9 cellular contexts compared by ENCODE assay signal in the genomic region with DNA sequence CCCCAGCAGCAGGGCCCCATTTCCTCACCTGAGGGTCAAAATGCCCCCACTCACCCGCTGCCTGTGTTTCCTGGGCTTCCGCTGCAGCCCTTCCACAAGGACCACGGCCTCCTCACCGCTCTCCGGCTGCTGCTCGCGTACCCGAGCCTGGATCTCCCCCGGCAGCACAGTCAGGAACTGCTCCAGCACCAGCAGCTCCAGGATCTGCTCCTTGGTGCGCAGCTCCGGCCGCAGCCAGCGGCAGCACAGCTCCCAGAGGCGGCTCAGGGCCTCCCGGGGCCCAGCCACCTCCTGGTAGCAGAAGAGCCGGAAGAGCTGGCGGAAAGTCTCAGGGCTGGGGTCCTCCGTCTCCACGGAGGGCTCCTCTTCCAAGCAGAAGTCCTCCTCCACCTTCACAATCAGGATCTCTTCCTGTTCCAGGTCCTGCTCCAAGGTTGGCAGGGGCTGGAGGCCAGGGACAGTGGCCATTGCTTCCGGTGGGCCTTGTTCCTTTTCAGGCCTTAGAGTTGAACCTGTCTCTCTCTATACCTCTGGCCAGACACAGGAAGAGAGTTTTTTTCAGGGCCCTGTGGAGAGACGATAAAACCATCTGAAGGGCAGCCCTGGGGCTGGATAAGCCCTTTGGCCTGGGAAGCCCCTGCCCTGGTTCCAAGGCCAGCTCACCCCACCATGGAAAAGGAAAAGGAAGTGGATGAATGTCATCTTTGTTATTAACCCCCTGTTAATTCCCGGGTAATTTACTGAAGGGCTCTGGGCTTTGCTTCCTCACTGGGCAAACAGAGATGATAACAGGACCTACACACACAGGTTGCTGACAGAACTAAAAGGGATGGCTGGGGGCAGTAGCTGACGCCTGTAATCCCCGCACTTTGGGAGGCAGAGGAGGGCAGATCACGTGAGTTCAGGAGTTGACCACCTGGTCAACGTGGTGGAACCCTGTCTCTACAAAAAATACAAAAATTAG. TPM values are rescaled to one million over a fixed set of nuclear protein-coding genes. Genes with fewer than 3 reads are reported as not detected.
DNase-seq lines count a peak whose midpoint lies in the region; ATAC-seq and TF ChIP-seq lines count a peak whose summit lies in the region.
"Had no signal": no experiment of that assay in that cellular context is flagged by ENCODE, and none has a peak within 500 bp of the region (broad histone marks: within the 10 kb centered on the region; RNA-seq: fewer than 3 reads in every experiment).

No MANE protein-coding gene starts in this region.

- POLR2A ChIA-PET in T-cell (lab: Charles Lee), result no interaction called here

- H3K27me3 ChIP-seq in rectal smooth muscle tissue (ENCODE audit: control insufficient read depth, insufficient read depth, low read length), result no peaks in the 10 kb centered on the region

- H3K4me1 ChIP-seq in rectal smooth muscle tissue (ENCODE audit: control insufficient read depth, insufficient read depth, low read length), result peaks cover 14% of the 10 kb centered on the region

- CTCF ChIA-PET in T-cell (lab: Charles Lee), result no interaction called here

- ATAC-seq in T-cell (replicated peaks in 1 of 4), result no peak
- no peak for ATAC-seq in HG03442 (IDR thresholded peaks at IDR 0.05; ENCODE audit: unreplicated experiment)
- ATAC-seq in HG02885 (IDR thresholded peaks at IDR 0.05; ENCODE audit: poor library complexity, unreplicated experiment), result no peak

- H3K27ac ChIP-seq in rectal smooth muscle tissue (ENCODE audit: low read depth, low read length), result peak overlapping the region; percentile 89

- H3K27ac Mint-ChIP-seq in T-cell, result peak overlapping the region; percentile 87 to 88

- peak overlapping the region; percentile 60 for H3K9ac ChIP-seq in rectal smooth muscle tissue (ENCODE audit: low read length)

- peaks cover 9% of the 10 kb centered on the region for H3K36me3 Mint-ChIP-seq in T-cell

- no peaks in the 10 kb centered on the region for H3K27me3 Mint-ChIP-seq in T-cell

- peak overlapping the region; percentile 83 to 87 (median 86) for H3K4me3 Mint-ChIP-seq in T-cell

- peaks cover 14% of the 10 kb centered on the region for H3K36me3 ChIP-seq in rectal smooth muscle tissue (ENCODE audit: control insufficient read depth, insufficient read depth, low read length)

- peak overlapping the region; percentile 94 for H3K4me3 ChIP-seq in GM12875 (ENCODE audit: low read depth, low read length)
- H3K4me3 ChIP-seq in fibroblast of pulmonary artery (replicated peaks; ENCODE audit: low read depth, low read length), result peak overlapping the region; percentile 90
- peak overlapping the region; percentile 78 for H3K4me3 ChIP-seq in rectal smooth muscle tissue (ENCODE audit: low read length)

- no peaks in the 10 kb centered on the region for H3K9me3 Mint-ChIP-seq in T-cell

- TF ChIP-seq CTCF in GM12875 (IDR thresholded peaks at IDR 0.05; ENCODE audit: borderline replicate concordance, insufficient read depth, low read depth, low read length) (no peak), fibroblast of pulmonary artery (IDR thresholded peaks at IDR 0.05; ENCODE audit: low read length, missing control alignments) (no peak)

- DNase-seq in T-cell, result no peak
- no peak for DNase-seq in fibroblast of pulmonary artery (ENCODE audit: low read depth)
- no peak for DNase-seq in GM19238 (ENCODE audit: insufficient read length, low spot score)
- no peak for DNase-seq in activated effector memory CD4-positive, alpha-beta T cell treated with Interleukin-2 at 50 U/mL for 16 hours
- DNase-seq: stimulated activated CD4-positive, alpha-beta T cell treated with anti-CD3 and anti-CD28 coated beads, Interleukin-12 subunit alpha, Interleukin-12 subunit beta, amount 100 ng/mL, for 4 hours had no signal

- peaks cover 32 to 49% (median 36%) of the 10 kb centered on the region in 3 donors for H3K4me1 Mint-ChIP-seq in T-cell

RNA-seq across cellular contexts. Expression of a gene that starts 1.2 kb away (rescaled TPM):
- total RNA-seq in T-cell, result 10 to 100 TPM; 19.7 to 36.6 (median 32.4) TPM

RNA-seq across cellular contexts. Expression of a gene that starts 22.4 kb away (rescaled TPM):
- total RNA-seq in T-cell, result not detected

RNA-seq across cellular contexts. Expression of a gene that starts 29.4 kb away (rescaled TPM):
- not detected for total RNA-seq in T-cell

RNA-seq across cellular contexts. Expression of a gene that starts 31.5 kb away (rescaled TPM):
- under 1 TPM in 4 of 5 donors, not detected in 1; 0.13 to 0.70 (median 0.34) TPM for total RNA-seq in T-cell

RNA-seq across cellular contexts. Expression of a gene that starts 31.7 kb away (rescaled TPM):
- total RNA-seq in T-cell, result 10 to 100 TPM; 24.2 to 37.1 (median 32.2) TPM
